Comparison of ENCODE assay signal across 1 cellular context in genomic region chr1:156813750-156814570, GRCh38.
A peak's percentile ranks its signal among the peaks of the same experiment; 100 is the strongest.
TF ChIP-seq lines count a peak whose summit lies in the region.

No MANE protein-coding gene starts in this region.

TF ChIP-seq in HepG2, 621 proteins besides CTCF, POLR2A, EP300 and RAD21 (continued from another document and continues in another):
- TF ChIP-seq ZBTB40 (IDR thresholded peaks at IDR 0.05) (no peak), ZBTB40 (CRISPR knock-in tag; IDR thresholded peaks at IDR 0.05) (peak; percentile 80), KLF9 (CRISPR knock-in tag; IDR thresholded peaks at IDR 0.05; ENCODE audit: low read depth) (0 out of 2 replicates have a peak, but pooled peaks have one; percentile 55), ZSCAN12 (CRISPR knock-in tag; IDR thresholded peaks at IDR 0.05) (no peak; the same call in 1 of the 2 replicates), PAX8 (CRISPR knock-in tag; IDR thresholded peaks at IDR 0.05; ENCODE audit: borderline replicate concordance) (0 out of 2 replicates have a peak, but pooled peaks have one; percentile 34), MEF2D (CRISPR knock-in tag; IDR thresholded peaks at IDR 0.05) (peak; percentile 75; the same call in 1 of the 2 replicates), NFATC3 (CRISPR knock-in tag; IDR thresholded peaks at IDR 0.05) (no peak), HMG20A (CRISPR knock-in tag; IDR thresholded peaks at IDR 0.05; ENCODE audit: borderline replicate concordance) (no peak), ZNF501 (CRISPR knock-in tag; IDR thresholded peaks at IDR 0.05) (no peak; the same call in none of the 2 replicates), ZBTB20 (CRISPR knock-in tag; IDR thresholded peaks at IDR 0.05; ENCODE audit: borderline replicate concordance, low read depth) (peak; percentile 76; the same call in 1 of the 2 replicates), RBM22 (optimal IDR thresholded peaks at IDR 0.05; ENCODE audit: low read length) (no peak), ATF5 (CRISPR knock-in tag; IDR thresholded peaks at IDR 0.05; ENCODE audit: low read depth) (no peak), ZMYM4 (CRISPR knock-in tag; IDR thresholded peaks at IDR 0.05) (peak; percentile 74; the same call in 1 of the 2 replicates), FOXA1 (IDR thresholded peaks at IDR 0.05) (no peak), FOXA1 (CRISPR knock-in tag; IDR thresholded peaks at IDR 0.05) (no peak), ZNF383 (CRISPR knock-in tag; IDR thresholded peaks at IDR 0.05; ENCODE audit: borderline replicate concordance) (no peak), ZNF18 (CRISPR knock-in tag; IDR thresholded peaks at IDR 0.05; ENCODE audit: insufficient replicate concordance) (peak; percentile 80), ZBTB4 (CRISPR knock-in tag; IDR thresholded peaks at IDR 0.05; ENCODE audit: borderline replicate concordance) (no peak), ZNF331 (CRISPR knock-in tag; IDR thresholded peaks at IDR 0.05) (peak; percentile 65), ZNF615 (CRISPR knock-in tag; IDR thresholded peaks at IDR 0.05; ENCODE audit: borderline replicate concordance) (no peak), RFX5 (IDR thresholded peaks at IDR 0.05; ENCODE audit: low read depth, low read length) (no peak), ZFYVE20 (CRISPR knock-in tag; IDR thresholded peaks at IDR 0.05; ENCODE audit: borderline replicate concordance, low read depth) (peak; percentile 92), ZBTB21 (CRISPR knock-in tag; IDR thresholded peaks at IDR 0.05) (no peak), MBD4 (IDR thresholded peaks at IDR 0.05; ENCODE audit: borderline replicate concordance, low read length) (no peak), DDIT3 (CRISPR knock-in tag; IDR thresholded peaks at IDR 0.05) (no peak), SRSF1 (optimal IDR thresholded peaks at IDR 0.05; ENCODE audit: low read depth, low read length) (no peak), NFIB (CRISPR knock-in tag; IDR thresholded peaks at IDR 0.05; ENCODE audit: borderline replicate concordance) (no peak), ZUFSP (CRISPR knock-in tag; IDR thresholded peaks at IDR 0.05; ENCODE audit: borderline replicate concordance) (no peak), SETDB1 (CRISPR knock-in tag; IDR thresholded peaks at IDR 0.05; ENCODE audit: borderline replicate concordance) (no peak), CSRNP2 (CRISPR knock-in tag; conservative IDR thresholded peaks at IDR 0.05; ENCODE audit: low read depth) (no peak), ARHGAP35 (CRISPR knock-in tag; IDR thresholded peaks at IDR 0.05; ENCODE audit: borderline replicate concordance) (peak; percentile 97), PITX1 (CRISPR knock-in tag; IDR thresholded peaks at IDR 0.05) (peak; percentile 49; the same call in 1 of the 2 replicates), MYNN (CRISPR knock-in tag; IDR thresholded peaks at IDR 0.05; ENCODE audit: low read depth) (peak; percentile 50; the same call in 1 of the 2 replicates), GATA4 (IDR thresholded peaks at IDR 0.05; ENCODE audit: borderline replicate concordance, low read depth) (no peak), CEBPG (CRISPR knock-in tag; IDR thresholded peaks at IDR 0.05) (no peak), ZNF644 (CRISPR knock-in tag; IDR thresholded peaks at IDR 0.05; ENCODE audit: low read depth) (no peak), ZNF740 (CRISPR knock-in tag; IDR thresholded peaks at IDR 0.05) (no peak), ZNF276 (CRISPR knock-in tag; IDR thresholded peaks at IDR 0.05; ENCODE audit: low read depth) (peak; percentile 91), TFAP4 (IDR thresholded peaks at IDR 0.05; ENCODE audit: borderline replicate concordance, low read depth) (no peak; the same call in 1 of the 2 replicates)
